10 cellular contexts compared by ENCODE assay signal in genomic region chr1:155960081-155960745, GRCh38. TPM values are rescaled to one million over a fixed set of nuclear protein-coding genes. Genes with fewer than 3 reads are reported as not detected.
DNase-seq lines count a peak whose midpoint lies in the region; ATAC-seq and TF ChIP-seq lines count a peak whose summit lies in the region.
"Had no signal": no experiment of that assay in that cellular context is flagged by ENCODE, and none has a peak within 500 bp of the region (broad histone marks: within the 10 kb centered on the region; RNA-seq: fewer than 3 reads in every experiment).

No MANE protein-coding gene starts in this region.

- CTCF ChIA-PET in activated CD4-positive, alpha-beta T cell treated with anti-CD3 and anti-CD28 coated beads, Interleukin-2, amount 10 ng/mL, durations not matched to agents 7 days and 5 days (lab: Charles Lee) = interaction anchor here (1.0 kb wide), 3 partner anchors 11 to 18 kb away, joined by 3 to 4 read pairs (median 3); partner anchors contain the start of gene ARHGEF2

- peaks cover 3 to 4% of the 10 kb centered on the region in 2 donors for H3K4me1 ChIP-seq in lung (ENCODE audit: control insufficient read depth in 2 of 2, insufficient read depth in 2 of 2, low read length in 2 of 2)
- peaks cover 3 to 32% of the 10 kb centered on the region in 2 donors for H3K4me1 ChIP-seq in thyroid gland

- 91 to 94% methylated on average over 3 of the region's 3 CpGs for WGBS in lung, 2 donors
- 53 to 62% methylated on average over 3 of the region's 3 CpGs for WGBS in thyroid gland, 2 donors

- H3K36me3 Mint-ChIP-seq in activated CD4-positive, alpha-beta T cell treated with anti-CD3 and anti-CD28 coated beads, Interleukin-2, amount 10 ng/mL, durations not matched to agents 7 days and 5 days (ENCODE audit: low read depth) = peaks cover 64% of the 10 kb centered on the region

- peak overlapping the region; percentile 50 to 76 for H3K27ac ChIP-seq in lung (ENCODE audit: low read depth in 1 of 2, low read length in 1 of 2)
- peak overlapping the region; percentile 53 to 65 (median 54) for H3K27ac ChIP-seq in thyroid gland

- peaks cover 22 to 63% of the 10 kb centered on the region in 2 donors for H3K36me3 ChIP-seq in lung (ENCODE audit: control insufficient read depth in 2 of 2, insufficient read depth in 2 of 2, low read length in 2 of 2)
- H3K36me3 ChIP-seq in thyroid gland = peaks cover 82 to 92% of the 10 kb centered on the region in 2 donors

- POLR2A ChIA-PET in activated CD4-positive, alpha-beta T cell treated with anti-CD3 and anti-CD28 coated beads, Interleukin-2, amount 10 ng/mL, durations not matched to agents 7 days and 5 days (lab: Charles Lee) = interaction anchor here (0.7 kb wide), 1 partner anchor 12 kb away, joined by 3 read pairs; no protein-coding TSS in a partner anchor

- H3K4me3 ChIP-seq in lung (no peak overlapping the region), thyroid gland (replicated peaks in 1 of 3) (no peak overlapping the region)

- H3K27me3 ChIP-seq in lung (ENCODE audit: control insufficient read depth, insufficient read depth) = no peaks in the 10 kb centered on the region
- no peaks in the 10 kb centered on the region for H3K27me3 ChIP-seq in thyroid gland

- TF ChIP-seq POLR2A in thyroid gland (IDR thresholded peaks at IDR 0.05) = no peak

- no peak for TF ChIP-seq CTCF in lung (IDR thresholded peaks at IDR 0.05; ENCODE audit: control extremely low read depth, extremely low read depth)
- TF ChIP-seq CTCF in thyroid gland (IDR thresholded peaks at IDR 0.05) = no peak

- no peak for ATAC-seq in lung (ENCODE audit: insufficient read depth, low FRiP score)
- no peak for ATAC-seq in HG03342 (IDR thresholded peaks at IDR 0.05; ENCODE audit: unreplicated experiment)
- no peak for ATAC-seq in HG02981 (IDR thresholded peaks at IDR 0.05; ENCODE audit: unreplicated experiment)

- peak overlapping the region; percentile 61 for H3K27ac Mint-ChIP-seq in activated CD4-positive, alpha-beta T cell treated with anti-CD3 and anti-CD28 coated beads, Interleukin-2, amount 10 ng/mL, durations not matched to agents 7 days and 5 days

- no peak for DNase-seq in activated CD4-positive, alpha-beta T cell treated with anti-CD3 and anti-CD28 coated beads, Interleukin-2, amount 10 ng/mL, durations not matched to agents 7 days and 5 days
- no peak for DNase-seq in activated CD4-positive, alpha-beta T cell treated with anti-CD3 and anti-CD28 coated beads, Interleukin-2, amount 50 U/mL, for 48 hours
- DNase-seq in amniotic epithelial cell (ENCODE audit: low read depth) (peak; percentile 50), lung (ENCODE audit: low spot score) (no peak), thyroid gland (peak in 1 of 2 donors; percentile 34)
- DNase-seq in activated CD8-positive, alpha-beta memory T cell treated with anti-CD3 and anti-CD28 coated beads for 24 hours = no peak
- DNase-seq: effector CD8-positive, alpha-beta T cell; NCI-H1048 had no signal

- H3K4me1 Mint-ChIP-seq in activated CD4-positive, alpha-beta T cell treated with anti-CD3 and anti-CD28 coated beads, Interleukin-2, amount 10 ng/mL, durations not matched to agents 7 days and 5 days = peaks cover 31% of the 10 kb centered on the region

- intact Hi-C loops in thyroid gland (cut with DNase I) = no loop called here

- H3K4me3 Mint-ChIP-seq in activated CD4-positive, alpha-beta T cell treated with anti-CD3 and anti-CD28 coated beads, Interleukin-2, amount 10 ng/mL, durations not matched to agents 7 days and 5 days = no peak overlapping the region

- no peaks in the 10 kb centered on the region for H3K9me3 Mint-ChIP-seq in activated CD4-positive, alpha-beta T cell treated with anti-CD3 and anti-CD28 coated beads, Interleukin-2, amount 10 ng/mL, durations not matched to agents 7 days and 5 days

- no peaks in the 10 kb centered on the region for H3K27me3 Mint-ChIP-seq in activated CD4-positive, alpha-beta T cell treated with anti-CD3 and anti-CD28 coated beads, Interleukin-2, amount 10 ng/mL, durations not matched to agents 7 days and 5 days

- H3K9me3 ChIP-seq in lung (ENCODE audit: control insufficient read depth in 2 of 2, insufficient read depth in 1 of 2, low read length in 1 of 2) (no peaks in the 10 kb centered on the region), thyroid gland (no peaks in the 10 kb centered on the region)

RNA-seq across cellular contexts. Expression of gene ARHGEF2, which starts 18.1 kb away (rescaled TPM):
- 100 to 1,000 TPM; 157 to 191 TPM for total RNA-seq in activated CD4-positive, alpha-beta T cell treated with anti-CD3 and anti-CD28 coated beads, Interleukin-2, amount 10 ng/mL, durations not matched to agents 7 days and 5 days
- total RNA-seq in lung (100 to 1,000 TPM; 148 to 289 TPM), thyroid gland (10 to 100 TPM; 47.4 to 80.1 (median 66.6) TPM)
- 10 to 100 TPM; 72.0 to 91.4 TPM for polyA plus RNA-seq in lung

RNA-seq across cellular contexts. Expression of gene RXFP4, which starts 18.8 kb away (rescaled TPM):
- total RNA-seq in activated CD4-positive, alpha-beta T cell treated with anti-CD3 and anti-CD28 coated beads, Interleukin-2, amount 10 ng/mL, durations not matched to agents 7 days and 5 days = not detected
- not detected for total RNA-seq in lung
- under 1 TPM; 0.05 to 0.20 TPM for polyA plus RNA-seq in lung
- not detected for total RNA-seq in thyroid gland

RNA-seq across cellular contexts. Expression of gene KHDC4, which starts 26.0 kb away (rescaled TPM):
- total RNA-seq in activated CD4-positive, alpha-beta T cell treated with anti-CD3 and anti-CD28 coated beads, Interleukin-2, amount 10 ng/mL, durations not matched to agents 7 days and 5 days = 10 to 100 TPM; 66.3 to 67.3 TPM
- total RNA-seq in lung (10 to 100 TPM; 35.0 to 63.1 TPM), thyroid gland (100 to 1,000 TPM in 1 of 4 donors, 10 to 100 TPM in 3; 58.5 to 114 (median 60.6) TPM)
- polyA plus RNA-seq in lung = 10 to 100 TPM; 15.4 to 34.2 TPM

RNA-seq across cellular contexts. Expression of gene RIT1, which starts 49.1 kb away (rescaled TPM):
- total RNA-seq in activated CD4-positive, alpha-beta T cell treated with anti-CD3 and anti-CD28 coated beads, Interleukin-2, amount 10 ng/mL, durations not matched to agents 7 days and 5 days = 10 to 100 TPM; 24.0 to 28.4 TPM
- total RNA-seq in lung (10 to 100 TPM; 43.6 to 58.2 TPM), thyroid gland (10 to 100 TPM; 19.5 to 32.6 (median 27.4) TPM)
- polyA plus RNA-seq in lung = 10 to 100 TPM; 15.8 to 41.4 TPM
